In the genomic region with DNA sequence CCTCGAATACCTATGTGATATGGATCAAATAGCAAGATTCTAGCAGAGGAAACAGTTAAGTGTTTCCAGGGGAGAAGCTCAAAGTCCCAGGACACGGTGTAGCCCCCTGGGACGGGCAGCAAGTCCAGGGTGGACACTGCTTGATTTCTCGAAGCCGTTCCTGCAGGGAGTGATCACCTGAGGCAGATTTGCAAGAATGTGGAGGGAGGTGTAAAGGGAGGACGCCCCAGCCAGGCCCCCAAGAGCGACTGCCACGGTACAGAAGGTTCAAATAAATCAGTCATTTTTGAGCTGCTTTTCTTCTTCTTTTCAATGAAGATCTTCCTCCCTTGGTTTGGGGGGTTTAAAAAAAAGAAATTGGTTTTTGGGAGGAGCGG, we compare ENCODE assay signal across 13 cellular contexts. TPM values are rescaled to one million over a fixed set of nuclear protein-coding genes. Genes with fewer than 3 reads are reported as not detected.
DNase-seq lines count a peak whose midpoint lies in the region; ATAC-seq and TF ChIP-seq lines count a peak whose summit lies in the region.
"Had no signal": no experiment of that assay in that cellular context is flagged by ENCODE, and none has a peak within 500 bp of the region (broad histone marks: within the 10 kb centered on the region; RNA-seq: fewer than 3 reads in every experiment).

No MANE protein-coding gene starts in this region.

- DNase-seq in T-helper 2 cell treated with Interferon-gamma antibody and Interleukin-4, amounts not matched to agents 5 μg/mL and 100 μg/mL, for 36 hours (ENCODE audit: low spot score): no peak
- DNase-seq in T-helper 2 cell (no peak), stomach (no peak), NCI-H82 (lab: John Stamatoyannopoulos, UW) (no peak), AG08396 (ENCODE audit: low spot score) (no peak)
- no peak for DNase-seq in effector memory CD4-positive, alpha-beta T cell
- DNase-seq: activated CD4-positive, CD25-positive, alpha-beta regulatory T cell; MG63; stimulated activated CD4-positive, alpha-beta T cell treated with anti-CD3 and anti-CD28 coated beads, Interleukin-4, amount 100 ng/mL, for 24 hours had no signal

- peaks cover 3% of the 10 kb centered on the region for H3K27me3 Mint-ChIP-seq in T-helper 2 cell treated with Interferon-gamma antibody and Interleukin-4, amounts not matched to agents 5 μg/mL and 100 μg/mL, for 36 hours (ENCODE audit: low read depth)

- H2AFZ ChIP-seq in KMS-11 (ENCODE audit: low read depth): no peak overlapping the region

- H3K27me3 ChIP-seq in KMS-11 (ENCODE audit: insufficient read depth, low read depth) (no peaks in the 10 kb centered on the region), stomach (no peaks in the 10 kb centered on the region)
- no peaks in the 10 kb centered on the region for H3K27me3 ChIP-seq in effector memory CD4-positive, alpha-beta T cell (replicated peaks; ENCODE audit: control insufficient read depth, insufficient read depth, low read length, poor library complexity, severe bottlenecking)
- H3K27me3 ChIP-seq: breast epithelium, MG63, SJSA1 had no signal

- 58 to 76% (median 69%) methylated on average over 9 of the region's 9 CpGs for WGBS in stomach, 5 donors

- no peaks in the 10 kb centered on the region for H3K9me3 ChIP-seq in effector memory CD4-positive, alpha-beta T cell (ENCODE audit: control insufficient read depth, low read length)
- H3K9me3 ChIP-seq in stomach: no peaks in the 10 kb centered on the region
- H3K9me3 ChIP-seq: breast epithelium, MG63, SJSA1 had no signal

- peak overlapping the region; percentile 81 for H3K4me3 Mint-ChIP-seq in T-helper 2 cell treated with Interferon-gamma antibody and Interleukin-4, amounts not matched to agents 5 μg/mL and 100 μg/mL, for 36 hours

- no peaks in the 10 kb centered on the region for H3K9me3 Mint-ChIP-seq in T-helper 2 cell treated with Interferon-gamma antibody and Interleukin-4, amounts not matched to agents 5 μg/mL and 100 μg/mL, for 36 hours

- intact Hi-C loops in stomach (cut with DNase I; ENCODE audit: low total_unique reads): no loop called here

- H3K4me2 ChIP-seq in KMS-11: peak overlapping the region; percentile 99

- H3K36me3 ChIP-seq in KMS-11 (ENCODE audit: insufficient read depth) (no peaks in the 10 kb centered on the region), stomach (peaks cover 0 to 11% (median 6%) of the 10 kb centered on the region in 4 donors)
- no peaks in the 10 kb centered on the region for H3K36me3 ChIP-seq in effector memory CD4-positive, alpha-beta T cell (ENCODE audit: control insufficient read depth, insufficient read depth, low read length)
- H3K36me3 ChIP-seq: breast epithelium, SJSA1 had no signal

- H3K27ac ChIP-seq in KMS-11 (peak overlapping the region; percentile 96), stomach (peak overlapping the region in 3 of 5 donors; percentile 54 to 73 (median 56))
- H3K27ac ChIP-seq in effector memory CD4-positive, alpha-beta T cell (ENCODE audit: insufficient read depth, low read length, poor library complexity, severe bottlenecking): peak overlapping the region; percentile 95
- H3K27ac ChIP-seq: SJSA1 had no signal

- H3K27ac Mint-ChIP-seq in T-helper 2 cell treated with Interferon-gamma antibody and Interleukin-4, amounts not matched to agents 5 μg/mL and 100 μg/mL, for 36 hours: no peak overlapping the region

- TF ChIP-seq CTCF in KMS-11 (conservative IDR thresholded peaks at IDR 0.05; ENCODE audit: low read depth, low read length): no peak
- TF ChIP-seq CTCF in stomach (IDR thresholded peaks at IDR 0.05): no peak

- no peaks in the 10 kb centered on the region for H3K79me2 ChIP-seq in KMS-11 (ENCODE audit: insufficient read depth, low read depth)

- H3K4me3 ChIP-seq in KMS-11 (IDR thresholded peaks at IDR 0.05; ENCODE audit: insufficient read depth, low read depth, low read length): no peak overlapping the region
- peak overlapping the region; percentile 14 for H3K4me3 ChIP-seq in effector memory CD4-positive, alpha-beta T cell (ENCODE audit: insufficient read depth, low read depth, low read length, poor library complexity, severe bottlenecking)
- H3K4me3 ChIP-seq in stomach: no peak overlapping the region
- H3K4me3 ChIP-seq: breast epithelium, MG63, SJSA1 had no signal

- H3K4me1 Mint-ChIP-seq in T-helper 2 cell treated with Interferon-gamma antibody and Interleukin-4, amounts not matched to agents 5 μg/mL and 100 μg/mL, for 36 hours (ENCODE audit: low read depth): peaks cover 58% of the 10 kb centered on the region

- no peak for TF ChIP-seq POLR2A in stomach (IDR thresholded peaks at IDR 0.05)

- peak overlapping the region; percentile 69; the same call in 1 of the 2 replicates for H3K9ac ChIP-seq in KMS-11

- no peaks in the 10 kb centered on the region for H4K20me1 ChIP-seq in KMS-11 (ENCODE audit: insufficient read depth)

- peaks cover 30% of the 10 kb centered on the region for H3K36me3 Mint-ChIP-seq in T-helper 2 cell treated with Interferon-gamma antibody and Interleukin-4, amounts not matched to agents 5 μg/mL and 100 μg/mL, for 36 hours (ENCODE audit: low read depth)

- TF ChIP-seq EP300 in stomach (IDR thresholded peaks at IDR 0.05): no peak

- ATAC-seq in HG02623 (IDR thresholded peaks at IDR 0.05; ENCODE audit: unreplicated experiment): no peak

- H3K4me1 ChIP-seq in KMS-11 (ENCODE audit: low read depth, poor library complexity, severe bottlenecking) (peaks cover 71% of the 10 kb centered on the region), stomach (peaks cover 38 to 81% (median 75%) of the 10 kb centered on the region in 4 donors)
- H3K4me1 ChIP-seq in effector memory CD4-positive, alpha-beta T cell (ENCODE audit: control insufficient read depth, insufficient read depth, low read length, poor library complexity, severe bottlenecking): peaks cover 89% of the 10 kb centered on the region
- H3K4me1 ChIP-seq: breast epithelium had no signal

RNA-seq across cellular contexts. Expression of gene KLF2, which starts 41.4 kb away (rescaled TPM):
- 100 to 1,000 TPM in 1 of 5 donors, 10 to 100 TPM in 4; 31.0 to 107 (median 72.3) TPM for total RNA-seq in stomach
- 10 to 100 TPM in 2 of 3 donors, 1 to 10 TPM in 1; 9.5 to 69.5 (median 16.7) TPM for polyA plus RNA-seq in stomach
